10 cellular contexts compared by ENCODE assay signal in the genomic region with DNA sequence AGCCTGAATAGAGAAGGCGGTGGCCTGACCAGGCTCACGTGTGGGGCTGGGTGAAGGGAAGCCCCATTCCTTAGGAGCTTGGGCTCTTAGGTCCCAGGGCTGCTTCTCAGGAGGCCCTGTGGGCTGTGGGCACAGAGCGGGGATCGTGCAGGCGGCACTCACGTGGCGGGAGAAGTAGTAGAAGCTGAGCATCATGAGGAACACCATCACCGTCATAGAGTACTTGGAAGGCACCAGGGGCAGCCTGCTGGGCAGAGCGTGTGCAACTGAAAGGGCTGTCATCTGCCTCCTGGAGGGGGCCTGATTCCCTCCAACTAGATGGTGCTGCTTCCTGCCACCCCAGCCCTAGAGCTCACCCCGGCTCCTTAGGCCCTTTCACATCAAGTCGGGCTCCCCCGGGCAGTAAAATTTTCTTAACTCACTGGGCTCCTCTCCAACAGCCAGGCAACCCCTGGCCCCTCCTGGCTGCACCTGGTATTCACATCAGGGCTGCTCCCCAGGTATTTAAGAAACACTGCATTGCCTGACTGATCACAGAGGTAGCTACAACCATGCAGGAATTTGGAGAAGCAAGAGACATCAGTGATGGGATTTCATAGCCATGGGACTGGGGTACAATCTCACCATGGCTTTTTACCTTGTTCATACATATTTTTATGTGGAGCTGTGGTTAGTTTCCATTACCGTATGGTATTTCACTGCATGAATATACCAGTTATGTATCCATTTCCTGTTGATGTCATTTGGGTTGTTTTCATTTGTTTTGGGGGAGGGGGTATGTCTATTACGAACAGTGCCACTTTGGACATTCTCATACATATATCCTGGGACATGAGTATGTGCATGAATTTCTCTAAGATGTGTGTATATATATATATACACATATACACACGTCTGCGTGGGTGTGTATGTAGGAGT. TPM values are rescaled to one million over a fixed set of nuclear protein-coding genes. Genes with fewer than 3 reads are reported as not detected.
DNase-seq lines count a peak whose midpoint lies in the region; ATAC-seq, FAIRE-seq and TF ChIP-seq lines count a peak whose summit lies in the region.
"Had no signal": no experiment of that assay in that cellular context is flagged by ENCODE, and none has a peak within 500 bp of the region (broad histone marks: within the 10 kb centered on the region; RNA-seq: fewer than 3 reads in every experiment).

No MANE protein-coding gene starts in this region.

- no peaks in the 10 kb centered on the region for H3K79me2 ChIP-seq in Karpas-422 (ENCODE audit: low read length)

- H3K4me3 ChIP-seq in IMR-90 (ENCODE audit: insufficient read depth, low read depth, low read length) (no peak overlapping the region), bronchial epithelial cell (ENCODE audit: low read depth, low read length) (no peak overlapping the region), Karpas-422 (ENCODE audit: low read length) (no peak overlapping the region)

- BruUV-seq in IMR-90 (replicated peaks; lab: Mats Ljungman, UMichigan) = no TSS peak

- H3K36me3 Mint-ChIP-seq in neural crest cell (ENCODE audit: low read depth) (peaks cover 22% of the 10 kb centered on the region), chondrocyte (ENCODE audit: low read depth) (peaks cover 4% of the 10 kb centered on the region)

- no peaks in the 10 kb centered on the region for H3K9me3 Mint-ChIP-seq in neural crest cell
- H3K9me3 Mint-ChIP-seq in chondrocyte (ENCODE audit: low read depth) = no peaks in the 10 kb centered on the region

- H4K5ac ChIP-seq in IMR-90 (ENCODE audit: low read depth, low read length) = no peak overlapping the region

- 92% methylated on average over 2 of the region's 16 CpGs; no CpG with 5 or more reads in 1 of the 2 experiments for WGBS in IMR-90 (ENCODE audit: extremely low coverage in 2 of 2, insufficient read length in 1 of 2), 2 experiments

- TF ChIP-seq CTCF in IMR-90 (conservative IDR thresholded peaks at IDR 0.05; ENCODE audit: low read depth, low read length) (no peak), bronchial epithelial cell (IDR thresholded peaks at IDR 0.05; ENCODE audit: insufficient read depth, low read length, severe bottlenecking) (no peak), neural crest cell (conservative IDR thresholded peaks at IDR 0.05) (no peak), chondrocyte (IDR thresholded peaks at IDR 0.05) (no peak)

- peaks cover 39% of the 10 kb centered on the region for H3K4me1 Mint-ChIP-seq in neural crest cell
- peaks cover 16% of the 10 kb centered on the region for H3K4me1 Mint-ChIP-seq in chondrocyte (ENCODE audit: low read depth)

- H3K4me1 ChIP-seq in IMR-90 (ENCODE audit: control insufficient read depth, insufficient read depth, low read length) (no peaks in the 10 kb centered on the region), Karpas-422 (ENCODE audit: low read length) (peaks cover 9% of the 10 kb centered on the region)

- H3K27me3 Mint-ChIP-seq in neural crest cell (ENCODE audit: low read depth) = peaks cover 3% of the 10 kb centered on the region
- no peaks in the 10 kb centered on the region for H3K27me3 Mint-ChIP-seq in chondrocyte (ENCODE audit: low read depth)

- no peak overlapping the region for H4K8ac ChIP-seq in IMR-90 (ENCODE audit: low read depth in 2 of 2, low read length in 2 of 2)

- H3K27ac Mint-ChIP-seq in neural crest cell (ENCODE audit: unreplicated experiment) (peak overlapping the region; percentile 4), chondrocyte (ENCODE audit: unreplicated experiment) (no peak overlapping the region)

- H2BK15ac ChIP-seq in IMR-90 (ENCODE audit: low read depth, low read length) = no peak overlapping the region

- H3K9me3 ChIP-seq in IMR-90 (ENCODE audit: control insufficient read depth, insufficient read depth, low read length) (no peaks in the 10 kb centered on the region), Karpas-422 (ENCODE audit: low read length) (no peaks in the 10 kb centered on the region)

- peaks cover 30% of the 10 kb centered on the region for H3K36me3 ChIP-seq in IMR-90 (ENCODE audit: control insufficient read depth, insufficient read depth, low read length)
- peaks cover 4% of the 10 kb centered on the region for H3K36me3 ChIP-seq in bronchial epithelial cell (ENCODE audit: control insufficient read depth, insufficient read depth, low read length)
- H3K36me3 ChIP-seq in Karpas-422 (ENCODE audit: insufficient read depth, low read length) = peaks cover 31% of the 10 kb centered on the region

- H3K9ac ChIP-seq in IMR-90 (ENCODE audit: low read depth, low read length) = no peak overlapping the region
- H3K9ac ChIP-seq in Karpas-422 (ENCODE audit: low read length) = no peak overlapping the region

- H3K27me3 ChIP-seq in IMR-90 (ENCODE audit: control insufficient read depth, insufficient read depth, low read length) (no peaks in the 10 kb centered on the region), bronchial epithelial cell (ENCODE audit: control insufficient read depth, insufficient read depth, low read length) (no peaks in the 10 kb centered on the region), Karpas-422 (ENCODE audit: low read length) (no peaks in the 10 kb centered on the region)

- POLR2A ChIA-PET in IMR-90 (lab: Charles Lee; ENCODE audit: unreplicated experiment) = no interaction called here

- CTCF ChIA-PET in IMR-90 (lab: Yijun Ruan, JAX) = no interaction called here

- 0 out of 2 replicates have a peak overlapping the region, but pooled peaks have one; percentile 22 for H3K4ac ChIP-seq in IMR-90 (ENCODE audit: low read depth, low read length)

- H4K20me1 ChIP-seq in IMR-90 (ENCODE audit: insufficient read depth, low read length) = 0 out of 2 replicates have a peak, but pooled peaks cover 4% of the 10 kb centered on the region
- H4K20me1 ChIP-seq in Karpas-422 (ENCODE audit: insufficient read depth, low read depth, low read length) = no peaks in the 10 kb centered on the region

- H2AFZ ChIP-seq in IMR-90 (replicated peaks; ENCODE audit: low read length, poor library complexity) = peak overlapping the region; percentile 40
- no peak overlapping the region for H2AFZ ChIP-seq in Karpas-422 (ENCODE audit: low read length)

- no peak for TF ChIP-seq POLR2A in IMR-90 (IDR thresholded peaks at IDR 0.05; ENCODE audit: low read depth, low read length)

- peaks cover 0 to 21% of the 10 kb centered on the region in 2 experiments; a peak in 1 of 4 replicates for H3K79me1 ChIP-seq in IMR-90 (ENCODE audit: low read depth in 1 of 2, low read length in 2 of 2)

- H2AK9ac ChIP-seq in IMR-90 (replicated peaks; ENCODE audit: low read depth, low read length, poor library complexity) = no peak overlapping the region

- H3K4me2 ChIP-seq in IMR-90 (ENCODE audit: low read depth, low read length) = no peak overlapping the region
- no peak overlapping the region for H3K4me2 ChIP-seq in Karpas-422 (ENCODE audit: low read depth, low read length, poor library complexity, severe bottlenecking)

- FAIRE-seq in bronchial epithelial cell (lab: Jason Lieb, UNC) = no peak
- FAIRE-seq: G401.6 had no signal

- intact Hi-C loops in IMR-90 (cut with micrococcal nuclease) = loop anchor here (1.0 to 5.0 kb wide), 3 partner anchors 34 to 334 kb away; partner anchors contain the start of genes DNAJC27 and NCOA1

- H3K4me3 Mint-ChIP-seq in neural crest cell (peak overlapping the region; percentile 61), chondrocyte (ENCODE audit: unreplicated experiment) (no peak overlapping the region)

- H2AK5ac ChIP-seq in IMR-90 (ENCODE audit: low read depth, low read length) = no peak overlapping the region

- H3K18ac ChIP-seq in IMR-90 (ENCODE audit: low read depth, low read length) = no peak overlapping the region

- H2BK20ac ChIP-seq in IMR-90 (ENCODE audit: low read depth, low read length) = no peak overlapping the region

- 0 out of 2 replicates have a peak, but pooled peaks cover 2% of the 10 kb centered on the region for H3K9me1 ChIP-seq in IMR-90 (ENCODE audit: insufficient read depth, low read length)

- no peak overlapping the region for H2BK5ac ChIP-seq in IMR-90 (ENCODE audit: low read depth, low read length, poor library complexity, severe bottlenecking)

- in situ Hi-C loops in IMR-90 (cut with MboI; ENCODE audit: low sequenced_read_pairs) = loop anchor here (5.0 kb wide), 2 partner anchors 214 to 419 kb away; no protein-coding TSS in a partner anchor

- TF ChIP-seq RAD21 in IMR-90 (IDR thresholded peaks at IDR 0.05; ENCODE audit: low read length) = no peak

- no peak overlapping the region for H3K56ac ChIP-seq in IMR-90 (ENCODE audit: extremely low read depth, insufficient read depth, low read length)

- no peak for ATAC-seq in IMR-90 (ENCODE audit: low read depth)
- no peak for ATAC-seq in GM18517 (IDR thresholded peaks at IDR 0.05; ENCODE audit: unreplicated experiment)

- peak; percentile 21 for DNase-seq in D341Med (ENCODE audit: low spot score)
- DNase-seq in IMR-90 = no peak
- peak; percentile 41 for DNase-seq in bronchial epithelial cell (ENCODE audit: low read depth)
- no peak for DNase-seq in neural crest cell (ENCODE audit: low read depth, low spot score)
- no peak for DNase-seq in chondrocyte (ENCODE audit: low spot score)
- no peak for DNase-seq in Karpas-422
- DNase-seq in NCI-H82 treated with DMSO at 0.1 percent for 48 hours (lab: John Stamatoyannopoulos, UW; ENCODE audit: unreplicated experiment) = no peak
- DNase-seq: posterior cingulate gyrus had no signal

- H4K91ac ChIP-seq in IMR-90 (ENCODE audit: insufficient read depth, low read depth, low read length) = no peak overlapping the region

- no peak overlapping the region for H3K14ac ChIP-seq in IMR-90 (replicated peaks; ENCODE audit: low read depth, low read length)

- H3K23ac ChIP-seq in IMR-90 (ENCODE audit: low read depth, low read length) = no peak overlapping the region

- dilution Hi-C loops in IMR-90 (cut with HindIII; ENCODE audit: low sequenced_read_pairs, unreplicated experiment) = no loop called here

- H3K27ac ChIP-seq in IMR-90 (ENCODE audit: insufficient read depth, low read length) (no peak overlapping the region), Karpas-422 (ENCODE audit: low read length) (no peak overlapping the region)

- H3K9me2 ChIP-seq in Karpas-422 (replicated peaks; ENCODE audit: insufficient read depth, low read length) = no peaks in the 10 kb centered on the region

- H2BK120ac ChIP-seq in IMR-90 (ENCODE audit: low read depth, low read length) = no peak overlapping the region

RNA-seq across cellular contexts. Expression of gene CENPO, which starts 32.9 kb away (rescaled TPM):
- 24.2 and 27.2 TPM in 2 replicates for total RNA-seq in IMR-90 (2012; rRNA removed)
- 20.1 and 21.7 TPM in 2 replicates for polyA plus RNA-seq in IMR-90 (2012; rRNA removed)
- polyA plus RNA-seq in IMR-90 (2012; cell fraction: cytosol; rRNA removed) = 8.6 and 12.2 TPM in 2 replicates
- polyA plus RNA-seq in IMR-90 (2012; cell fraction: nucleus; rRNA removed; ENCODE audit: low replicate concordance) = 21.5 and 31.5 TPM in 2 replicates
- total RNA-seq in bronchial epithelial cell = 1.6 and 1.8 TPM in 2 replicates
- total RNA-seq in neural crest cell = 69.3 and 69.7 TPM in 2 replicates
- total RNA-seq in chondrocyte = 10.6 to 17.8 TPM (median 10.9 TPM) in 3 replicates
- total RNA-seq in Karpas-422 (2014; rRNA removed; shearing (Covaris generic); ENCODE audit: low replicate concordance) = 17.5 and 32.9 TPM in 2 replicates

RNA-seq across cellular contexts. Expression of gene PTRHD1, which starts 33.0 kb away (rescaled TPM):
- total RNA-seq in IMR-90 (2012; rRNA removed) (11.7 and 17.2 TPM in 2 replicates), bronchial epithelial cell (11.8 and 13.8 TPM in 2 replicates), neural crest cell (38.2 and 42.7 TPM in 2 replicates), chondrocyte (31.0 to 32.5 TPM (median 32.0 TPM) in 3 replicates)
- polyA plus RNA-seq in IMR-90 (2012; rRNA removed) = 30.9 and 40.2 TPM in 2 replicates
- polyA plus RNA-seq in IMR-90 (2012; cell fraction: cytosol; rRNA removed) = 36.0 and 59.4 TPM in 2 replicates
- 10.1 and 10.7 TPM in 2 replicates for polyA plus RNA-seq in IMR-90 (2012; cell fraction: nucleus; rRNA removed; ENCODE audit: low replicate concordance)
- total RNA-seq in Karpas-422 (2014; rRNA removed; shearing (Covaris generic); ENCODE audit: low replicate concordance) = 14.4 and 19.8 TPM in 2 replicates

Comparison
In these comparisons a context has a peak if more than half of its experiments do, and no peak if none do; other contexts are left out.
1. DNase-seq: peak in D341Med (single experiment) and bronchial epithelial cell (single experiment); none in IMR-90 (single experiment), neural crest cell (single experiment), chondrocyte (single experiment), Karpas-422 (single experiment) and NCI-H82 treated with DMSO at 0.1 percent for 48 hours (single experiment).